Comparison of ENCODE assay signal across 15 cellular contexts in the genomic region with DNA sequence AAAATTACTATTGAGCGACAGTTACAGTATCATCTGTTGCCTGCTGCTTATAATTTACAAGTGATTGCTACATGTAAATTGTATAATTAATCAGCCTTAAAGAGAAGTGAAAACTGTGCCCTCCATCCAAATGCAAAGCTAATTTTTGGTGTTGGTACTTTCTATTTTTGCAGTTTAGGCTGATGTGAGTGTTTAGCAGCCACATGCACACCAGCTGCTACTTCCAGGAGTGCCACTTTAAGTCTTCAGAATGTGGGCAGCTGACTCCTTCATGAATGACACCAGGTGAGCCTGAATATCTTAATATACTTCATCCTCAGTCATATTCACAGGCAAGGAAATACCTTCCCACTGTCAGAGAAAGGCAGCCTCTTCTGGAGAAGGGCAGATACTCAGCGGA.
"Had no signal": no experiment of that assay in that cellular context is flagged by ENCODE, and none has a peak within 500 bp of the region (broad histone marks: within the 10 kb centered on the region; RNA-seq: fewer than 3 reads in every experiment).

No MANE protein-coding gene starts in this region.

- DNase-seq: activated T-cell treated with anti-CD3 and anti-CD28 coated beads, Interleukin-2, amount 50 U/mL, for 1 hour; central memory CD4-positive, alpha-beta T cell; cortex of kidney; effector CD8-positive, alpha-beta T cell; heart right ventricle; islet precursor cell; midbrain; naive thymus-derived CD4-positive, alpha-beta T cell; posterior cingulate gyrus; stimulated activated CD4-positive, alpha-beta T cell treated with anti-CD3 and anti-CD28 coated beads, Interleukin-2, amount 100 ng/mL, for 24 hours; stimulated activated naive CD4-positive, alpha-beta T cell; substantia nigra; transverse colon had no signal

- ATAC-seq: activated CD4-positive, CD25-positive, alpha-beta regulatory T cell treated with anti-CD3 and anti-CD28 coated beads, Interleukin-2, amount 50 U/mL, for 24 hours; heart right ventricle; naive thymus-derived CD4-positive, alpha-beta T cell; sciatic nerve had no signal
